In genomic region chr17:79797492-79798295, GRCh38 we compare ENCODE assay signal across 8 cellular contexts. TPM values are rescaled to one million over a fixed set of nuclear protein-coding genes. Genes with fewer than 3 reads are reported as not detected.
A peak's percentile ranks its signal among the peaks of the same experiment; 100 is the strongest.
DNase-seq lines count a peak whose midpoint lies in the region; ATAC-seq and TF ChIP-seq lines count a peak whose summit lies in the region.

No MANE protein-coding gene starts in this region.

- ATAC-seq in GM21390 (IDR thresholded peaks at IDR 0.05; ENCODE audit: unreplicated experiment) = peak; percentile 3

- H3K4me3 ChIP-seq in BLaER1 (peak overlapping the region; percentile 80), cardiac fibroblast (replicated peaks in 1 of 2; ENCODE audit: low read depth in 2 of 2, low read length in 2 of 2) (peak overlapping the region; percentile 44 to 59), mononuclear cell (ENCODE audit: low read length) (peak overlapping the region; percentile 29)

- DNase-seq in NCI-H146 treated with DMSO at 0.1 percent for 48 hours (lab: John Stamatoyannopoulos, UW; ENCODE audit: unreplicated experiment) (peak; percentile 48), cardiac fibroblast (ENCODE audit: low read depth in 2 of 2) (no peak), hepatic stellate cell (ENCODE audit: low spot score) (no peak), ureter (ENCODE audit: low spot score) (no peak), SW 1271 (lab: John Stamatoyannopoulos, UW) (no peak)

- no peaks in the 10 kb centered on the region for H3K9me3 ChIP-seq in BLaER1
- H3K9me3 ChIP-seq in mononuclear cell (ENCODE audit: low read depth, low read length) = no peaks in the 10 kb centered on the region

- peaks cover 17% of the 10 kb centered on the region for H3K36me3 ChIP-seq in BLaER1

- no peak for TF ChIP-seq CTCF in cardiac fibroblast (IDR thresholded peaks at IDR 0.05; ENCODE audit: low read depth, low read length)

- H4K20me1 ChIP-seq in BLaER1 = peaks cover 83% of the 10 kb centered on the region

- peaks cover 44% of the 10 kb centered on the region for H3K4me1 ChIP-seq in BLaER1
- peaks cover 55% of the 10 kb centered on the region for H3K4me1 ChIP-seq in mononuclear cell (ENCODE audit: insufficient read depth, low read length)

- H3K27ac ChIP-seq in BLaER1 = no peak overlapping the region

- H3K27me3 ChIP-seq in BLaER1 = peaks cover 79% of the 10 kb centered on the region
- peaks cover 56% of the 10 kb centered on the region for H3K27me3 ChIP-seq in mononuclear cell (ENCODE audit: insufficient read depth, low read length)

- no peak overlapping the region for H3K9ac ChIP-seq in BLaER1

- H3K4me2 ChIP-seq in BLaER1 = peak overlapping the region; percentile 89

RNA-seq across cellular contexts. Expression of gene CBX8, which starts 0.8 kb away (rescaled TPM):
- 1.2 TPM for total RNA-seq in mononuclear cell
- total RNA-seq in ureter = 6.5 TPM

RNA-seq across cellular contexts. Expression of gene CBX2, which starts 19.7 kb away (rescaled TPM):
- total RNA-seq in mononuclear cell (under 0.01 TPM), ureter (3.8 TPM)

RNA-seq across cellular contexts. Expression of gene CBX4, which starts 41.5 kb away (rescaled TPM):
- 77.2 TPM for total RNA-seq in mononuclear cell
- 36.7 TPM for total RNA-seq in ureter

Comparison
In these comparisons a context has a peak if more than half of its experiments do, and no peak if none do; other contexts are left out.
1. H3K4me3 ChIP-seq: peak in every context shown above with its lines; median percentile 80 in BLaER1; 52 in cardiac fibroblast; 29 in mononuclear cell.